ENCODE assay signal across 9 cellular contexts in the genomic region with DNA sequence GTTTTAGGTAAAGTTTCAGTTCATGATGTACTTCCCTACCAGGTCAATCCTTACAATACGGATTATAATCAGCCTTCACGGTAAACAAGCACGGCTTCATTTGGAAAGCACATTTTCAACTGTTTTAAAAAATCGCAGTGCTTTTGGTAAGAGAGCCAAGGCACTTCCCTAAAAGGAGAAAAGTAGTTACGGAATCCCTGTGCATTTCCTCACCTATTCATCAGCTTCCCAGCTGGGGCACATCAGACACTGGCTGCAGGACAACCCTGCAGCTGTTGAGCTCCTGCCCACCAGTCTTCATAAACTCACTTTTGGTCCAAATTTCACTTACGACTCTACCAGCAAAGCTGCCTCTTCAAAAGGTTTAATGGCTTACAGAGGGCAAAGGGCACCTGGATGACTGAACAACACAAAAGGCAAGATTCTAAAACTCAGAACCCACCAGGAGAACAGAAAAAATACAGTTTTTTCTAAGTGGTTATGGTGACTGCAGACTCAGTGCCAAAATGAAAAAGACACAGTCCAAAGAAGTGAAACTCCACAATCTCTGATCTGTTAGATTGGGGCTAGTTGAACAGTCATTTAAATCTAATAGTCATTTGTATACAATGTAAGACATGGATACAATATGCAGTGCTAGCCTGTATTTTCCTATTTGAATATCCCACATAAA. TPM values are rescaled to one million over a fixed set of nuclear protein-coding genes. Genes with fewer than 3 reads are reported as not detected.
A peak's percentile ranks its signal among the peaks of the same experiment; 100 is the strongest.
DNase-seq lines count a peak whose midpoint lies in the region; ATAC-seq and TF ChIP-seq lines count a peak whose summit lies in the region.
"Had no signal": no experiment of that assay in that cellular context is flagged by ENCODE, and none has a peak within 500 bp of the region (broad histone marks: within the 10 kb centered on the region; RNA-seq: fewer than 3 reads in every experiment).

No MANE protein-coding gene starts in this region.

- 89% methylated on average over 6 of the region's 6 CpGs for WGBS in thymus

- H3K9me3 ChIP-seq in iPS-18a (ENCODE audit: control insufficient read depth, low read depth, low read length) (no peaks in the 10 kb centered on the region), thymus (ENCODE audit: control insufficient read depth) (no peaks in the 10 kb centered on the region)
- H3K9me3 ChIP-seq: BE2C had no signal

- H3K4me3 ChIP-seq in iPS-18a (ENCODE audit: low read length) (peak overlapping the region; percentile 0), thymus (ENCODE audit: low read length) (no peak overlapping the region)

- H3K4me1 ChIP-seq in iPS-18a (ENCODE audit: control insufficient read depth, low read depth, low read length): peaks cover 59% of the 10 kb centered on the region
- peaks cover 23% of the 10 kb centered on the region for H3K4me1 ChIP-seq in thymus (ENCODE audit: control insufficient read depth, insufficient read depth, low read length)

- H3K4me3 Mint-ChIP-seq in activated CD4-positive, alpha-beta memory T cell treated with anti-CD3 and anti-CD28 coated beads for 36 hours: peak overlapping the region; percentile 36

- H3K9me3 Mint-ChIP-seq in activated CD4-positive, alpha-beta memory T cell treated with anti-CD3 and anti-CD28 coated beads for 36 hours: no peaks in the 10 kb centered on the region

- intact Hi-C loops in activated CD4-positive, alpha-beta memory T cell treated with anti-CD3 and anti-CD28 coated beads for 36 hours (cut with micrococcal nuclease): loop anchor here (10.0 kb wide), 3 partner anchors 426 to 1386 kb away; partner anchors contain the start of genes BFSP1 and KIF16B

- CTCF ChIA-PET in activated CD4-positive, alpha-beta memory T cell treated with anti-CD3 and anti-CD28 coated beads for 36 hours (lab: Charles Lee): interaction anchor here (1.1 to 6.6 kb wide), 2 partner anchors 34 to 278 kb away, joined by 3 to 42 read pairs; no protein-coding TSS in a partner anchor

- no peak for TF ChIP-seq CTCF in GM13976 (IDR thresholded peaks at IDR 0.05; ENCODE audit: borderline replicate concordance, control extremely low read depth, extremely low read depth, insufficient read depth, missing control alignments)

- POLR2A ChIA-PET in activated CD4-positive, alpha-beta memory T cell treated with anti-CD3 and anti-CD28 coated beads for 36 hours (lab: Charles Lee): no interaction called here

- H3K9ac ChIP-seq in iPS-18a (ENCODE audit: low read length): no peak overlapping the region

- H3K36me3 ChIP-seq in iPS-18a (ENCODE audit: control insufficient read depth, low read depth, low read length) (peaks cover 32% of the 10 kb centered on the region), thymus (ENCODE audit: control insufficient read depth, insufficient read depth) (peaks cover 8% of the 10 kb centered on the region)

- peak overlapping the region; percentile 85 for H3K27ac Mint-ChIP-seq in activated CD4-positive, alpha-beta memory T cell treated with anti-CD3 and anti-CD28 coated beads for 36 hours

- peaks cover 83% of the 10 kb centered on the region for H3K4me1 Mint-ChIP-seq in activated CD4-positive, alpha-beta memory T cell treated with anti-CD3 and anti-CD28 coated beads for 36 hours (ENCODE audit: low read depth)

- H3K27ac ChIP-seq in iPS-18a (ENCODE audit: low read length): no peak overlapping the region
- H3K27ac ChIP-seq in thymus (ENCODE audit: low read depth): peak overlapping the region; percentile 49

- H3K36me3 Mint-ChIP-seq in activated CD4-positive, alpha-beta memory T cell treated with anti-CD3 and anti-CD28 coated beads for 36 hours: peaks cover 62% of the 10 kb centered on the region

- ATAC-seq in activated CD4-positive, CD25-positive, alpha-beta regulatory T cell treated with anti-CD3 and anti-CD28 coated beads, Interleukin-2, amount 50 U/mL, for 24 hours: peak; percentile 39
- ATAC-seq in HG03439 (IDR thresholded peaks at IDR 0.05; ENCODE audit: unreplicated experiment): no peak
- no peak for ATAC-seq in HG02623 (IDR thresholded peaks at IDR 0.05; ENCODE audit: unreplicated experiment)

- no peak for DNase-seq in activated CD4-positive, CD25-positive, alpha-beta regulatory T cell treated with anti-CD3 and anti-CD28 coated beads, Interleukin-2, amount 50 U/mL, for 72 hours
- no peak for DNase-seq in activated CD4-positive, alpha-beta memory T cell treated with anti-CD3 and anti-CD28 coated beads for 36 hours
- DNase-seq in GM13976 (ENCODE audit: low spot score): no peak
- DNase-seq: BE2C had no signal

- in situ Hi-C loops in GM13976 (cut with MboI; ENCODE audit: low sequenced_read_pairs, unreplicated experiment): no loop called here

- no peaks in the 10 kb centered on the region for H3K27me3 Mint-ChIP-seq in activated CD4-positive, alpha-beta memory T cell treated with anti-CD3 and anti-CD28 coated beads for 36 hours

- H3K27me3 ChIP-seq in iPS-18a (ENCODE audit: control insufficient read depth, insufficient read depth, low read length) (no peaks in the 10 kb centered on the region), thymus (ENCODE audit: control insufficient read depth, insufficient read depth) (no peaks in the 10 kb centered on the region)
- H3K27me3 ChIP-seq: BE2C had no signal

RNA-seq across cellular contexts. Expression of gene SNX5, which starts 7.5 kb away (rescaled TPM):
- total RNA-seq in activated CD4-positive, alpha-beta memory T cell treated with anti-CD3 and anti-CD28 coated beads for 36 hours: 100 to 1,000 TPM; 234 to 256 TPM
- polyA plus RNA-seq in thymus: 134 TPM

RNA-seq across cellular contexts. Expression of gene MGME1, which starts 7.8 kb away (rescaled TPM):
- 10 to 100 TPM; 31.0 to 34.7 TPM for total RNA-seq in activated CD4-positive, alpha-beta memory T cell treated with anti-CD3 and anti-CD28 coated beads for 36 hours
- 23.1 TPM for polyA plus RNA-seq in thymus

Comparison
In these comparisons a context has a peak if more than half of its experiments do, and no peak if none do; other contexts are left out.
1. ATAC-seq: peak in activated CD4-positive, CD25-positive, alpha-beta regulatory T cell treated with anti-CD3 and anti-CD28 coated beads, Interleukin-2, amount 50 U/mL, for 24 hours (2 of 2); none in HG03439 (single experiment) and HG02623 (single experiment).